Comparison of ENCODE assay signal across 1 cellular context in the genomic region with DNA sequence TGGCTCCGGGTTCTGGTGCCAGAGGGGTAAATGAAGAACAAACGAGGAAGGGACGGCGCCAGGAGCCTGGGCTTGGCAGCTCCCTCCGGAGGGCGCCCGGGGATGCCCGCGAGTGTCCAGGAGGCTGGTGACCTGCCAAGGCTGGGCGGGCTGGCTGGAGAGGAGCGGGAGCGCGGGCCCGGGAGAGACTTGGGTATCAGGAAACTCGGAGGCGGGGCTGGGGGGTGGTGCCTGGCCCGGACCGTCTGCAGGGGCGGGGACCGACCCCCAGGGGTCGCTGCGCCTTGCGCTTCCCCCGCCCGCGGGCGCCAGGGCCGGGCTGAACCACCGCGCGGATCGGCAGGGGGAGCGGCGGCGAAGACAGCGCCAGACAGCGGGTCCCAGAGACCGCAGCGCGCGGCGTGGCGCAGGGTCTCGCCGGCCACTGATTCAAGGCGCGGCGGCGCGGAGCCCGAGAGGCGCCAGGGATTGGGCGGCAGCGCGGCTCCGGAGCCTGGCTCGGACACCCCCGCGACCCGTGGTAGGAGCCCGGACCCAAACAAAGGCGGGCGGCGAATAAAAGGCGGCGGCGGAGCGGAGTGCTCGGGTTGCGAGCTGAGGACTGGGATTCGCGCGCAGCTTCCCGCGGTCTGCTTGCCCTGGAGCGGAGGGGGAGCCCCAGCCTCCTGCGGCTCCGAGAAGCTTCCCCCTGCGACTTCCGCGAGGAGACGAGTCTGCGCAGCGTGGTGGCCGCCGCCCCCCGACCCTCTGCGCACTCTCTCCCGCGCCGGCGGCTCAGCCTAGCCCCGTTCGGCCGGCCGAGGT.
TF ChIP-seq lines count a peak whose summit lies in the region.

A gene with protein sequence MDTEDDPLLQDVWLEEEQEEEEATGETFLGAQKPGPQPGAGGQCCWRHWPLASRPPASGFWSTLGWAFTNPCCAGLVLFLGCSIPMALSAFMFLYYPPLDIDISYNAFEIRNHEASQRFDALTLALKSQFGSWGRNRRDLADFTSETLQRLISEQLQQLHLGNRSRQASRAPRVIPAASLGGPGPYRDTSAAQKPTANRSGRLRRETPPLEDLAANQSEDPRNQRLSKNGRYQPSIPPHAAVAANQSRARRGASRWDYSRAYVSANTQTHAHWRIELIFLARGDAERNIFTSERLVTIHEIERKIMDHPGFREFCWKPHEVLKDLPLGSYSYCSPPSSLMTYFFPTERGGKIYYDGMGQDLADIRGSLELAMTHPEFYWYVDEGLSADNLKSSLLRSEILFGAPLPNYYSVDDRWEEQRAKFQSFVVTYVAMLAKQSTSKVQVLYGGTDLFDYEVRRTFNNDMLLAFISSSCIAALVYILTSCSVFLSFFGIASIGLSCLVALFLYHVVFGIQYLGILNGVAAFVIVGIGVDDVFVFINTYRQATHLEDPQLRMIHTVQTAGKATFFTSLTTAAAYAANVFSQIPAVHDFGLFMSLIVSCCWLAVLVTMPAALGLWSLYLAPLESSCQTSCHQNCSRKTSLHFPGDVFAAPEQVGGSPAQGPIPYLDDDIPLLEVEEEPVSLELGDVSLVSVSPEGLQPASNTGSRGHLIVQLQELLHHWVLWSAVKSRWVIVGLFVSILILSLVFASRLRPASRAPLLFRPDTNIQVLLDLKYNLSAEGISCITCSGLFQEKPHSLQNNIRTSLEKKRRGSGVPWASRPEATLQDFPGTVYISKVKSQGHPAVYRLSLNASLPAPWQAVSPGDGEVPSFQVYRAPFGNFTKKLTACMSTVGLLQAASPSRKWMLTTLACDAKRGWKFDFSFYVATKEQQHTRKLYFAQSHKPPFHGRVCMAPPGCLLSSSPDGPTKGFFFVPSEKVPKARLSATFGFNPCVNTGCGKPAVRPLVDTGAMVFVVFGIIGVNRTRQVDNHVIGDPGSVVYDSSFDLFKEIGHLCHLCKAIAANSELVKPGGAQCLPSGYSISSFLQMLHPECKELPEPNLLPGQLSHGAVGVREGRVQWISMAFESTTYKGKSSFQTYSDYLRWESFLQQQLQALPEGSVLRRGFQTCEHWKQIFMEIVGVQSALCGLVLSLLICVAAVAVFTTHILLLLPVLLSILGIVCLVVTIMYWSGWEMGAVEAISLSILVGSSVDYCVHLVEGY (N-terminal part only) (plus strand): TSS at position 585 of the 804 bp plus-strand sequence. CDS start 21,838 bp downstream, outside the sequence.

TF ChIP-seq in K562, 482 proteins besides CTCF, POLR2A, EP300 and RAD21 (continued from another document and continues in another):
- TF ChIP-seq, protein P1, sequence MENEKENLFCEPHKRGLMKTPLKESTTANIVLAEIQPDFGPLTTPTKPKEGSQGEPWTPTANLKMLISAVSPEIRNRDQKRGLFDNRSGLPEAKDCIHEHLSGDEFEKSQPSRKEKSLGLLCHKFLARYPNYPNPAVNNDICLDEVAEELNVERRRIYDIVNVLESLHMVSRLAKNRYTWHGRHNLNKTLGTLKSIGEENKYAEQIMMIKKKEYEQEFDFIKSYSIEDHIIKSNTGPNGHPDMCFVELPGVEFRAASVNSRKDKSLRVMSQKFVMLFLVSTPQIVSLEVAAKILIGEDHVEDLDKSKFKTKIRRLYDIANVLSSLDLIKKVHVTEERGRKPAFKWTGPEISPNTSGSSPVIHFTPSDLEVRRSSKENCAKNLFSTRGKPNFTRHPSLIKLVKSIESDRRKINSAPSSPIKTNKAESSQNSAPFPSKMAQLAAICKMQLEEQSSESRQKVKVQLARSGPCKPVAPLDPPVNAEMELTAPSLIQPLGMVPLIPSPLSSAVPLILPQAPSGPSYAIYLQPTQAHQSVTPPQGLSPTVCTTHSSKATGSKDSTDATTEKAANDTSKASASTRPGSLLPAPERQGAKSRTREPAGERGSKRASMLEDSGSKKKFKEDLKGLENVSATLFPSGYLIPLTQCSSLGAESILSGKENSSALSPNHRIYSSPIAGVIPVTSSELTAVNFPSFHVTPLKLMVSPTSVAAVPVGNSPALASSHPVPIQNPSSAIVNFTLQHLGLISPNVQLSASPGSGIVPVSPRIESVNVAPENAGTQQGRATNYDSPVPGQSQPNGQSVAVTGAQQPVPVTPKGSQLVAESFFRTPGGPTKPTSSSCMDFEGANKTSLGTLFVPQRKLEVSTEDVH (IDR thresholded peaks at IDR 0.05; ENCODE audit: low read depth, partially characterized antibody) = no peak
- TF ChIP-seq ZSCAN32 (CRISPR knock-in tag; IDR thresholded peaks at IDR 0.05) (no peak), KAT2B (IDR thresholded peaks at IDR 0.05; ENCODE audit: low read depth, low read length) (no peak), FOXK2 (conservative IDR thresholded peaks at IDR 0.05 in 1 of 2, IDR thresholded peaks at IDR 0.05 in 1 of 2; ENCODE audit: low read depth in 2 of 2) (peak in 1 of 2 experiments; percentile 99; a peak in 2 of 4 replicates), HNRNPK (IDR thresholded peaks at IDR 0.05; ENCODE audit: low read depth, low read length, poor library complexity, severe bottlenecking) (peak; percentile 52), PRMT5 (CRISPR knock-in tag; IDR thresholded peaks at IDR 0.05) (no peak), PHB (CRISPR knock-in tag; IDR thresholded peaks at IDR 0.05) (no peak), POLR3A (IDR thresholded peaks at IDR 0.05; ENCODE audit: borderline replicate concordance, extremely low read depth, insufficient read depth, insufficient read length) (no peak), JUND (IDR thresholded peaks at IDR 0.05; ENCODE audit: borderline replicate concordance, low read depth, low read length) (peak; percentile 97), JUND (tag; IDR thresholded peaks at IDR 0.05; ENCODE audit: borderline replicate concordance, low read depth, low read length) (no peak), SIRT6 (IDR thresholded peaks at IDR 0.05; ENCODE audit: low read depth, low read length) (no peak), CBFA2T3 (IDR thresholded peaks at IDR 0.05) (no peak), ARID2 (IDR thresholded peaks at IDR 0.05) (no peak), MAZ (CRISPR knock-in tag; conservative IDR thresholded peaks at IDR 0.05 in 1 of 2, IDR thresholded peaks at IDR 0.05 in 1 of 2) (peak; percentile 79 to 92), RBM39 (optimal IDR thresholded peaks at IDR 0.05; ENCODE audit: low read depth, low read length) (no peak), EHMT2 (IDR thresholded peaks at IDR 0.05) (0 out of 2 replicates have a peak, but pooled peaks have one; percentile 47)
- TF ChIP-seq, protein P2, sequence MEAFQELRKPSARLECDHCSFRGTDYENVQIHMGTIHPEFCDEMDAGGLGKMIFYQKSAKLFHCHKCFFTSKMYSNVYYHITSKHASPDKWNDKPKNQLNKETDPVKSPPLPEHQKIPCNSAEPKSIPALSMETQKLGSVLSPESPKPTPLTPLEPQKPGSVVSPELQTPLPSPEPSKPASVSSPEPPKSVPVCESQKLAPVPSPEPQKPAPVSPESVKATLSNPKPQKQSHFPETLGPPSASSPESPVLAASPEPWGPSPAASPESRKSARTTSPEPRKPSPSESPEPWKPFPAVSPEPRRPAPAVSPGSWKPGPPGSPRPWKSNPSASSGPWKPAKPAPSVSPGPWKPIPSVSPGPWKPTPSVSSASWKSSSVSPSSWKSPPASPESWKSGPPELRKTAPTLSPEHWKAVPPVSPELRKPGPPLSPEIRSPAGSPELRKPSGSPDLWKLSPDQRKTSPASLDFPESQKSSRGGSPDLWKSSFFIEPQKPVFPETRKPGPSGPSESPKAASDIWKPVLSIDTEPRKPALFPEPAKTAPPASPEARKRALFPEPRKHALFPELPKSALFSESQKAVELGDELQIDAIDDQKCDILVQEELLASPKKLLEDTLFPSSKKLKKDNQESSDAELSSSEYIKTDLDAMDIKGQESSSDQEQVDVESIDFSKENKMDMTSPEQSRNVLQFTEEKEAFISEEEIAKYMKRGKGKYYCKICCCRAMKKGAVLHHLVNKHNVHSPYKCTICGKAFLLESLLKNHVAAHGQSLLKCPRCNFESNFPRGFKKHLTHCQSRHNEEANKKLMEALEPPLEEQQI (IDR thresholded peaks at IDR 0.05) = no peak
- TF ChIP-seq, protein P3, sequence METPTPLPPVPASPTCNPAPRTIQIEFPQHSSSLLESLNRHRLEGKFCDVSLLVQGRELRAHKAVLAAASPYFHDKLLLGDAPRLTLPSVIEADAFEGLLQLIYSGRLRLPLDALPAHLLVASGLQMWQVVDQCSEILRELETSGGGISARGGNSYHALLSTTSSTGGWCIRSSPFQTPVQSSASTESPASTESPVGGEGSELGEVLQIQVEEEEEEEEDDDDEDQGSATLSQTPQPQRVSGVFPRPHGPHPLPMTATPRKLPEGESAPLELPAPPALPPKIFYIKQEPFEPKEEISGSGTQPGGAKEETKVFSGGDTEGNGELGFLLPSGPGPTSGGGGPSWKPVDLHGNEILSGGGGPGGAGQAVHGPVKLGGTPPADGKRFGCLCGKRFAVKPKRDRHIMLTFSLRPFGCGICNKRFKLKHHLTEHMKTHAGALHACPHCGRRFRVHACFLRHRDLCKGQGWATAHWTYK (CRISPR knock-in tag; IDR thresholded peaks at IDR 0.05) = no peak
- TF ChIP-seq, protein P4, sequence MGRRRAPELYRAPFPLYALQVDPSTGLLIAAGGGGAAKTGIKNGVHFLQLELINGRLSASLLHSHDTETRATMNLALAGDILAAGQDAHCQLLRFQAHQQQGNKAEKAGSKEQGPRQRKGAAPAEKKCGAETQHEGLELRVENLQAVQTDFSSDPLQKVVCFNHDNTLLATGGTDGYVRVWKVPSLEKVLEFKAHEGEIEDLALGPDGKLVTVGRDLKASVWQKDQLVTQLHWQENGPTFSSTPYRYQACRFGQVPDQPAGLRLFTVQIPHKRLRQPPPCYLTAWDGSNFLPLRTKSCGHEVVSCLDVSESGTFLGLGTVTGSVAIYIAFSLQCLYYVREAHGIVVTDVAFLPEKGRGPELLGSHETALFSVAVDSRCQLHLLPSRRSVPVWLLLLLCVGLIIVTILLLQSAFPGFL (CRISPR knock-in tag; IDR thresholded peaks at IDR 0.05) = no peak
- TF ChIP-seq, protein P5, sequence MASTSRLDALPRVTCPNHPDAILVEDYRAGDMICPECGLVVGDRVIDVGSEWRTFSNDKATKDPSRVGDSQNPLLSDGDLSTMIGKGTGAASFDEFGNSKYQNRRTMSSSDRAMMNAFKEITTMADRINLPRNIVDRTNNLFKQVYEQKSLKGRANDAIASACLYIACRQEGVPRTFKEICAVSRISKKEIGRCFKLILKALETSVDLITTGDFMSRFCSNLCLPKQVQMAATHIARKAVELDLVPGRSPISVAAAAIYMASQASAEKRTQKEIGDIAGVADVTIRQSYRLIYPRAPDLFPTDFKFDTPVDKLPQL (IDR thresholded peaks at IDR 0.05; ENCODE audit: extremely low read depth, insufficient read length) = no peak
- TF ChIP-seq, protein P6, sequence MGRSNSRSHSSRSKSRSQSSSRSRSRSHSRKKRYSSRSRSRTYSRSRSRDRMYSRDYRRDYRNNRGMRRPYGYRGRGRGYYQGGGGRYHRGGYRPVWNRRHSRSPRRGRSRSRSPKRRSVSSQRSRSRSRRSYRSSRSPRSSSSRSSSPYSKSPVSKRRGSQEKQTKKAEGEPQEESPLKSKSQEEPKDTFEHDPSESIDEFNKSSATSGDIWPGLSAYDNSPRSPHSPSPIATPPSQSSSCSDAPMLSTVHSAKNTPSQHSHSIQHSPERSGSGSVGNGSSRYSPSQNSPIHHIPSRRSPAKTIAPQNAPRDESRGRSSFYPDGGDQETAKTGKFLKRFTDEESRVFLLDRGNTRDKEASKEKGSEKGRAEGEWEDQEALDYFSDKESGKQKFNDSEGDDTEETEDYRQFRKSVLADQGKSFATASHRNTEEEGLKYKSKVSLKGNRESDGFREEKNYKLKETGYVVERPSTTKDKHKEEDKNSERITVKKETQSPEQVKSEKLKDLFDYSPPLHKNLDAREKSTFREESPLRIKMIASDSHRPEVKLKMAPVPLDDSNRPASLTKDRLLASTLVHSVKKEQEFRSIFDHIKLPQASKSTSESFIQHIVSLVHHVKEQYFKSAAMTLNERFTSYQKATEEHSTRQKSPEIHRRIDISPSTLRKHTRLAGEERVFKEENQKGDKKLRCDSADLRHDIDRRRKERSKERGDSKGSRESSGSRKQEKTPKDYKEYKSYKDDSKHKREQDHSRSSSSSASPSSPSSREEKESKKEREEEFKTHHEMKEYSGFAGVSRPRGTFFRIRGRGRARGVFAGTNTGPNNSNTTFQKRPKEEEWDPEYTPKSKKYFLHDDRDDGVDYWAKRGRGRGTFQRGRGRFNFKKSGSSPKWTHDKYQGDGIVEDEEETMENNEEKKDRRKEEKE (IDR thresholded peaks at IDR 0.05; ENCODE audit: borderline replicate concordance in 1 of 2, control insufficient read depth in 1 of 2, low read depth in 2 of 2, low read length in 1 of 2) = peak in 1 of 2 experiments; percentile 93; a peak in 2 of 4 replicates
- TF ChIP-seq, protein P7, sequence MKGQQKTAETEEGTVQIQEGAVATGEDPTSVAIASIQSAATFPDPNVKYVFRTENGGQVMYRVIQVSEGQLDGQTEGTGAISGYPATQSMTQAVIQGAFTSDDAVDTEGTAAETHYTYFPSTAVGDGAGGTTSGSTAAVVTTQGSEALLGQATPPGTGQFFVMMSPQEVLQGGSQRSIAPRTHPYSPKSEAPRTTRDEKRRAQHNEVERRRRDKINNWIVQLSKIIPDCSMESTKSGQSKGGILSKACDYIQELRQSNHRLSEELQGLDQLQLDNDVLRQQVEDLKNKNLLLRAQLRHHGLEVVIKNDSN (CRISPR knock-in tag; IDR thresholded peaks at IDR 0.05) = no peak
- TF ChIP-seq, protein P8, sequence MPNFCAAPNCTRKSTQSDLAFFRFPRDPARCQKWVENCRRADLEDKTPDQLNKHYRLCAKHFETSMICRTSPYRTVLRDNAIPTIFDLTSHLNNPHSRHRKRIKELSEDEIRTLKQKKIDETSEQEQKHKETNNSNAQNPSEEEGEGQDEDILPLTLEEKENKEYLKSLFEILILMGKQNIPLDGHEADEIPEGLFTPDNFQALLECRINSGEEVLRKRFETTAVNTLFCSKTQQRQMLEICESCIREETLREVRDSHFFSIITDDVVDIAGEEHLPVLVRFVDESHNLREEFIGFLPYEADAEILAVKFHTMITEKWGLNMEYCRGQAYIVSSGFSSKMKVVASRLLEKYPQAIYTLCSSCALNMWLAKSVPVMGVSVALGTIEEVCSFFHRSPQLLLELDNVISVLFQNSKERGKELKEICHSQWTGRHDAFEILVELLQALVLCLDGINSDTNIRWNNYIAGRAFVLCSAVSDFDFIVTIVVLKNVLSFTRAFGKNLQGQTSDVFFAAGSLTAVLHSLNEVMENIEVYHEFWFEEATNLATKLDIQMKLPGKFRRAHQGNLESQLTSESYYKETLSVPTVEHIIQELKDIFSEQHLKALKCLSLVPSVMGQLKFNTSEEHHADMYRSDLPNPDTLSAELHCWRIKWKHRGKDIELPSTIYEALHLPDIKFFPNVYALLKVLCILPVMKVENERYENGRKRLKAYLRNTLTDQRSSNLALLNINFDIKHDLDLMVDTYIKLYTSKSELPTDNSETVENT (CRISPR knock-in tag; IDR thresholded peaks at IDR 0.05) = 0 out of 2 replicates have a peak, but pooled peaks have one; percentile 7
- TF ChIP-seq, protein P9, sequence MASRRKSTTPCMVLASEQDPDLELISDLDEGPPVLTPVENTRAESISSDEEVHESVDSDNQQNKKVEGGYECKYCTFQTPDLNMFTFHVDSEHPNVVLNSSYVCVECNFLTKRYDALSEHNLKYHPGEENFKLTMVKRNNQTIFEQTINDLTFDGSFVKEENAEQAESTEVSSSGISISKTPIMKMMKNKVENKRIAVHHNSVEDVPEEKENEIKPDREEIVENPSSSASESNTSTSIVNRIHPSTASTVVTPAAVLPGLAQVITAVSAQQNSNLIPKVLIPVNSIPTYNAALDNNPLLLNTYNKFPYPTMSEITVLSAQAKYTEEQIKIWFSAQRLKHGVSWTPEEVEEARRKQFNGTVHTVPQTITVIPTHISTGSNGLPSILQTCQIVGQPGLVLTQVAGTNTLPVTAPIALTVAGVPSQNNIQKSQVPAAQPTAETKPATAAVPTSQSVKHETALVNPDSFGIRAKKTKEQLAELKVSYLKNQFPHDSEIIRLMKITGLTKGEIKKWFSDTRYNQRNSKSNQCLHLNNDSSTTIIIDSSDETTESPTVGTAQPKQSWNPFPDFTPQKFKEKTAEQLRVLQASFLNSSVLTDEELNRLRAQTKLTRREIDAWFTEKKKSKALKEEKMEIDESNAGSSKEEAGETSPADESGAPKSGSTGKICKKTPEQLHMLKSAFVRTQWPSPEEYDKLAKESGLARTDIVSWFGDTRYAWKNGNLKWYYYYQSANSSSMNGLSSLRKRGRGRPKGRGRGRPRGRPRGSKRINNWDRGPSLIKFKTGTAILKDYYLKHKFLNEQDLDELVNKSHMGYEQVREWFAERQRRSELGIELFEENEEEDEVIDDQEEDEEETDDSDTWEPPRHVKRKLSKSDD (conservative IDR thresholded peaks at IDR 0.05; ENCODE audit: low read length) = no peak
